In the genomic region with DNA sequence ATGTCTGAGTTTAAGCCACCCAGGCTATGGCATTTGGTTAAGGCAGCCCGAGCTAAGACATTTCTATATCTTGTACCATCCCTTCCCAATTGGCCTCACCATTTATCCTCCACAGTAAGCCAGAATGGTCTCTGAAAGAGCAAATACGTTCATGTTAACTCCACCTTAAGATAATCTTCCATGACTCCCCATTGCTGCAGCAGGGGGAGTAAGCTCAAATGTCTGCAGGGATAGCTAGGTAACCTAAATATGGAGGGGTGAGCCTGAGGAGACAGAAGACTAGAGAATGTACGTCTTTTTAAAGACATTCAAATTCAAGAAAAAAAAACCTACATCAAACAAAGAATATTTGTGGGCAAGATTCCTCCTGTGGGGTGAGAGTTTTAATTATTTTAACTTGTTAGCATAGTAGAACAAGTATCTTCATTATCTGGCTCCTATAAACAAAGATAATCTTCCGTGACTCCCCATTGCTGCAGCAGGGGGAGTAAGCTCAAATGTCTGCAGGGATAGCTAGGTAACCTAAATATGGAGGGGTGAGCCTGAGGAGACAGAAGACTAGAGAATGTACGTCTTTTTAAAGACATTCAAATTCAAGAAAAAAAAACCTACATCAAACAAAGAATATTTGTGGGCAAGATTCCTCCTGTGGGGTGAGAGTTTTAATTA, we compare ENCODE assay signal across 1 cellular context.
TF ChIP-seq lines count a peak whose summit lies in the region.

No MANE protein-coding gene starts in this region.

TF ChIP-seq in K562, 482 proteins besides CTCF, POLR2A, EP300 and RAD21:
- TF ChIP-seq NBN (IDR thresholded peaks at IDR 0.05; ENCODE audit: low read depth): peak; percentile 43; the same call in 1 of the 2 replicates
- TF ChIP-seq, protein P1, sequence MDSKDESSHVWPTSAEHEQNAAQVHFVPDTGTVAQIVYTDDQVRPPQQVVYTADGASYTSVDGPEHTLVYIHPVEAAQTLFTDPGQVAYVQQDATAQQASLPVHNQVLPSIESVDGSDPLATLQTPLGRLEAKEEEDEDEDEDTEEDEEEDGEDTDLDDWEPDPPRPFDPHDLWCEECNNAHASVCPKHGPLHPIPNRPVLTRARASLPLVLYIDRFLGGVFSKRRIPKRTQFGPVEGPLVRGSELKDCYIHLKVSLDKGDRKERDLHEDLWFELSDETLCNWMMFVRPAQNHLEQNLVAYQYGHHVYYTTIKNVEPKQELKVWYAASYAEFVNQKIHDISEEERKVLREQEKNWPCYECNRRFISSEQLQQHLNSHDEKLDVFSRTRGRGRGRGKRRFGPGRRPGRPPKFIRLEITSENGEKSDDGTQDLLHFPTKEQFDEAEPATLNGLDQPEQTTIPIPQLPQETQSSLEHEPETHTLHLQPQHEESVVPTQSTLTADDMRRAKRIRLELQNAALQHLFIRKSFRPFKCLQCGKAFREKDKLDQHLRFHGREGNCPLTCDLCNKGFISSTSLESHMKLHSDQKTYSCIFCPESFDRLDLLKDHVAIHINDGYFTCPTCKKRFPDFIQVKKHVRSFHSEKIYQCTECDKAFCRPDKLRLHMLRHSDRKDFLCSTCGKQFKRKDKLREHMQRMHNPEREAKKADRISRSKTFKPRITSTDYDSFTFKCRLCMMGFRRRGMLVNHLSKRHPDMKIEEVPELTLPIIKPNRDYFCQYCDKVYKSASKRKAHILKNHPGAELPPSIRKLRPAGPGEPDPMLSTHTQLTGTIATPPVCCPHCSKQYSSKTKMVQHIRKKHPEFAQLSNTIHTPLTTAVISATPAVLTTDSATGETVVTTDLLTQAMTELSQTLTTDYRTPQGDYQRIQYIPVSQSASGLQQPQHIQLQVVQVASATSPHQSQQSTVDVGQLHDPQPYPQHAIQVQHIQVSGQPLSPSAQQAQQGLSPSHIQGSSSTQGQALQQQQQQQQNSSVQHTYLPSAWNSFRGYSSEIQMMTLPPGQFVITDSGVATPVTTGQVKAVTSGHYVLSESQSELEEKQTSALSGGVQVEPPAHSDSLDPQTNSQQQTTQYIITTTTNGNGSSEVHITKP (IDR thresholded peaks at IDR 0.05; ENCODE audit: partially characterized antibody): peak; percentile 26
- TF ChIP-seq, protein P2, sequence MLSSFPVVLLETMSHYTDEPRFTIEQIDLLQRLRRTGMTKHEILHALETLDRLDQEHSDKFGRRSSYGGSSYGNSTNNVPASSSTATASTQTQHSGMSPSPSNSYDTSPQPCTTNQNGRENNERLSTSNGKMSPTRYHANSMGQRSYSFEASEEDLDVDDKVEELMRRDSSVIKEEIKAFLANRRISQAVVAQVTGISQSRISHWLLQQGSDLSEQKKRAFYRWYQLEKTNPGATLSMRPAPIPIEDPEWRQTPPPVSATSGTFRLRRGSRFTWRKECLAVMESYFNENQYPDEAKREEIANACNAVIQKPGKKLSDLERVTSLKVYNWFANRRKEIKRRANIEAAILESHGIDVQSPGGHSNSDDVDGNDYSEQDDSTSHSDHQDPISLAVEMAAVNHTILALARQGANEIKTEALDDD (IDR thresholded peaks at IDR 0.05): peak; percentile 77
- peak; percentile 40 for TF ChIP-seq CTCFL (IDR thresholded peaks at IDR 0.05; ENCODE audit: borderline replicate concordance, insufficient read depth, low read depth, low read length, poor library complexity, severe bottlenecking)
- peak; percentile 37 for TF ChIP-seq ATF7 (IDR thresholded peaks at IDR 0.05)
- TF ChIP-seq CTBP1 (IDR thresholded peaks at IDR 0.05; ENCODE audit: borderline replicate concordance): peak; percentile 40; the same call in 1 of the 2 replicates
- TF ChIP-seq FOXK2 (conservative IDR thresholded peaks at IDR 0.05 in 1 of 2, IDR thresholded peaks at IDR 0.05 in 1 of 2; ENCODE audit: low read depth in 2 of 2): peak in 1 of 2 experiments; percentile 50; a peak in 2 of 4 replicates
- peak; percentile 56; the same call in 1 of the 2 replicates for TF ChIP-seq SMARCA4 (IDR thresholded peaks at IDR 0.05)
- peak; percentile 39; the same call in 1 of the 2 replicates for TF ChIP-seq DIDO1 (tag; IDR thresholded peaks at IDR 0.05; ENCODE audit: low read depth)
TF ChIP-seq in K562: peak in this region for 9; not testable (repeated sequence) for 473.
